8 cellular contexts compared by ENCODE assay signal in the genomic region with DNA sequence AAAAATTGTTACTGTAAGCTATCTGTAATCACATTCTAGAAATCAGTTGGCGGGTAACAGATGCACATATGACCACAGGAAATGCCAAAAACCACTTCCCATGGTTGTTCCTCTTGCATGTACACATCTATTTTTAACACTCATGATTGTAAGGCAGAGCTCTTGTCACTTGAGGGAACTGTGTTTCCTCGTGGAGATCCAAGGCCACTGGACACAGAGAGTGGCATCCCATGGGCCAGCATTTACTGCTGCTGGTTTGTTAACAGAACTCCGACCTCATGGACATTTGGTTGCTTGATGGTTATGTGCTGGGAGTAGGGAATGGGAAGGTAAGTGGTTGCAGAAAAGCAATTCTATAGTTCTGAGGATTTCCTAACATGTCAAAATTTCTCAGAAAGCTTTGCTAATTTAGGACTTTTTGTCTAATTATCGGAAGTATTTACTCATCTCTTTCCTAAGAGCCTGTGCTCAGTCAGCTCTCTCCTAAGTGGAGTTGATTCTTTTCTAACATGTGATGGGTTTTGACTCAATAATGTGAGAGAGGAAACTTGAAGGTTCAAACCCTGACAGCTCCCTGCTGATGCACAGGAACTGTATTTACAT.
A peak's percentile ranks its signal among the peaks of the same experiment; 100 is the strongest.
DNase-seq lines count a peak whose midpoint lies in the region; ATAC-seq and TF ChIP-seq lines count a peak whose summit lies in the region.

No MANE protein-coding gene starts in this region.

- H3K9me3 ChIP-seq in CD4-positive, alpha-beta T cell (ENCODE audit: control insufficient read depth, low read length), result no peaks in the 10 kb centered on the region

- CTCF ChIA-PET in CD4-positive, alpha-beta T cell (lab: Charles Lee), result no interaction called here

- ATAC-seq in CD4-positive, alpha-beta T cell (ENCODE audit: poor library complexity), result peak; percentile 57
- peak; percentile 63 for ATAC-seq in GM19468 (IDR thresholded peaks at IDR 0.05; ENCODE audit: extremely low read depth, unreplicated experiment)
- peak; percentile 66 for ATAC-seq in activated naive CD8-positive, alpha-beta T cell treated with anti-CD3 and anti-CD28 coated beads, Interleukin-2, amount 10 ng/mL, durations not matched to agents 7 days and 5 days (ENCODE audit: low read depth)

- POLR2A ChIA-PET in CD4-positive, alpha-beta T cell (lab: Charles Lee), result interaction anchor here (0.7 to 1.1 kb wide), 3 partner anchors 155 to 202 kb away, joined by 3 read pairs; a partner anchor contains a TSS
- POLR2A ChIA-PET in activated naive CD8-positive, alpha-beta T cell treated with anti-CD3 and anti-CD28 coated beads, Interleukin-2, amount 10 ng/mL, durations not matched to agents 7 days and 5 days (lab: Charles Lee), result interaction anchor here (0.5 to 1.8 kb wide), 3 partner anchors 13 to 600 kb away, joined by 3 to 7 read pairs (median 6); a partner anchor contains a TSS

- no peaks in the 10 kb centered on the region for H3K27me3 ChIP-seq in CD4-positive, alpha-beta T cell (ENCODE audit: control insufficient read depth, insufficient read depth, low read length)

- TF ChIP-seq CTCF in CD4-positive, alpha-beta T cell (IDR thresholded peaks at IDR 0.05), result no peak
- TF ChIP-seq CTCF in mesothelial cell of epicardium (IDR thresholded peaks at IDR 0.05; ENCODE audit: unreplicated experiment), result no peak

- H3K9me3 Mint-ChIP-seq in CD4-positive, alpha-beta T cell, result peaks cover 4% of the 10 kb centered on the region
- peaks cover 14% of the 10 kb centered on the region for H3K9me3 Mint-ChIP-seq in activated naive CD8-positive, alpha-beta T cell treated with anti-CD3 and anti-CD28 coated beads, Interleukin-2, amount 10 ng/mL, durations not matched to agents 7 days and 5 days
- peaks cover 32% of the 10 kb centered on the region for H3K9me3 Mint-ChIP-seq in mesothelial cell of epicardium

- H3K27ac Mint-ChIP-seq in CD4-positive, alpha-beta T cell, result no peak overlapping the region
- H3K27ac Mint-ChIP-seq in activated naive CD8-positive, alpha-beta T cell treated with anti-CD3 and anti-CD28 coated beads, Interleukin-2, amount 10 ng/mL, durations not matched to agents 7 days and 5 days, result peak overlapping the region; percentile 84
- no peak overlapping the region for H3K27ac Mint-ChIP-seq in mesothelial cell of epicardium

- DNase-seq in CD4-positive, alpha-beta T cell, result no peak
- DNase-seq in KBM-7, result peak; percentile 83
- DNase-seq in activated naive CD8-positive, alpha-beta T cell treated with anti-CD3 and anti-CD28 coated beads, Interleukin-2, amount 10 ng/mL, durations not matched to agents 7 days and 5 days, result peak; percentile 42
- DNase-seq in stimulated activated naive CD4-positive, alpha-beta T cell treated with Interleukin-2 at 50 U/mL for 16 hours (lab: John Stamatoyannopoulos, UW), result peak; percentile 4
- DNase-seq in mesothelial cell of epicardium (ENCODE audit: low spot score in 2 of 2, unreplicated experiment in 2 of 2), result no peak
- no peak for DNase-seq in DMS153 treated with DMSO at 0.1 percent for 48 hours (lab: John Stamatoyannopoulos, UW; ENCODE audit: unreplicated experiment)
- DNase-seq in NCI-H187 (lab: John Stamatoyannopoulos, UW), result no peak

- H3K4me3 Mint-ChIP-seq in CD4-positive, alpha-beta T cell, result peak overlapping the region; percentile 1
- peak overlapping the region; percentile 81 for H3K4me3 Mint-ChIP-seq in activated naive CD8-positive, alpha-beta T cell treated with anti-CD3 and anti-CD28 coated beads, Interleukin-2, amount 10 ng/mL, durations not matched to agents 7 days and 5 days
- H3K4me3 Mint-ChIP-seq in mesothelial cell of epicardium, result no peak overlapping the region

- peaks cover 36% of the 10 kb centered on the region for H3K4me1 Mint-ChIP-seq in CD4-positive, alpha-beta T cell (ENCODE audit: low read depth)
- peaks cover 31% of the 10 kb centered on the region for H3K4me1 Mint-ChIP-seq in activated naive CD8-positive, alpha-beta T cell treated with anti-CD3 and anti-CD28 coated beads, Interleukin-2, amount 10 ng/mL, durations not matched to agents 7 days and 5 days
- H3K4me1 Mint-ChIP-seq in mesothelial cell of epicardium, result peaks cover 2% of the 10 kb centered on the region

- no peak overlapping the region for H3K27ac ChIP-seq in CD4-positive, alpha-beta T cell (ENCODE audit: low read depth, low read length)

- H3K27me3 Mint-ChIP-seq in CD4-positive, alpha-beta T cell, result no peaks in the 10 kb centered on the region
- H3K27me3 Mint-ChIP-seq in activated naive CD8-positive, alpha-beta T cell treated with anti-CD3 and anti-CD28 coated beads, Interleukin-2, amount 10 ng/mL, durations not matched to agents 7 days and 5 days, result peaks cover 6% of the 10 kb centered on the region
- no peaks in the 10 kb centered on the region for H3K27me3 Mint-ChIP-seq in mesothelial cell of epicardium (ENCODE audit: low read depth)

- H3K36me3 Mint-ChIP-seq in CD4-positive, alpha-beta T cell (ENCODE audit: low read depth), result no peaks in the 10 kb centered on the region
- peaks cover 16% of the 10 kb centered on the region for H3K36me3 Mint-ChIP-seq in activated naive CD8-positive, alpha-beta T cell treated with anti-CD3 and anti-CD28 coated beads, Interleukin-2, amount 10 ng/mL, durations not matched to agents 7 days and 5 days
- H3K36me3 Mint-ChIP-seq in mesothelial cell of epicardium, result peaks cover 10% of the 10 kb centered on the region

- intact Hi-C loops in CD4-positive, alpha-beta T cell (cut with DNase I, micrococcal nuclease), result no loop called here

- in situ Hi-C loops in KBM-7 (cut with MboI; ENCODE audit: low pct_unique_long_range_greater_than_20kb, low sequenced_read_pairs), result no loop called here

Comparison
In these comparisons a context has a peak if more than half of its experiments do, and no peak if none do; other contexts are left out.
1. DNase-seq: peak in KBM-7 (single experiment), activated naive CD8-positive, alpha-beta T cell treated with anti-CD3 and anti-CD28 coated beads, Interleukin-2, amount 10 ng/mL, durations not matched to agents 7 days and 5 days (single experiment) and stimulated activated naive CD4-positive, alpha-beta T cell treated with Interleukin-2 at 50 U/mL for 16 hours (single experiment); none in CD4-positive, alpha-beta T cell (0 of 10), mesothelial cell of epicardium (0 of 2), DMS153 treated with DMSO at 0.1 percent for 48 hours (single experiment) and NCI-H187 (0 of 2).
2. Peak in every context shown above with its lines, with median percentiles within 50 percentile points of each other: ATAC-seq.